In the genomic region with DNA sequence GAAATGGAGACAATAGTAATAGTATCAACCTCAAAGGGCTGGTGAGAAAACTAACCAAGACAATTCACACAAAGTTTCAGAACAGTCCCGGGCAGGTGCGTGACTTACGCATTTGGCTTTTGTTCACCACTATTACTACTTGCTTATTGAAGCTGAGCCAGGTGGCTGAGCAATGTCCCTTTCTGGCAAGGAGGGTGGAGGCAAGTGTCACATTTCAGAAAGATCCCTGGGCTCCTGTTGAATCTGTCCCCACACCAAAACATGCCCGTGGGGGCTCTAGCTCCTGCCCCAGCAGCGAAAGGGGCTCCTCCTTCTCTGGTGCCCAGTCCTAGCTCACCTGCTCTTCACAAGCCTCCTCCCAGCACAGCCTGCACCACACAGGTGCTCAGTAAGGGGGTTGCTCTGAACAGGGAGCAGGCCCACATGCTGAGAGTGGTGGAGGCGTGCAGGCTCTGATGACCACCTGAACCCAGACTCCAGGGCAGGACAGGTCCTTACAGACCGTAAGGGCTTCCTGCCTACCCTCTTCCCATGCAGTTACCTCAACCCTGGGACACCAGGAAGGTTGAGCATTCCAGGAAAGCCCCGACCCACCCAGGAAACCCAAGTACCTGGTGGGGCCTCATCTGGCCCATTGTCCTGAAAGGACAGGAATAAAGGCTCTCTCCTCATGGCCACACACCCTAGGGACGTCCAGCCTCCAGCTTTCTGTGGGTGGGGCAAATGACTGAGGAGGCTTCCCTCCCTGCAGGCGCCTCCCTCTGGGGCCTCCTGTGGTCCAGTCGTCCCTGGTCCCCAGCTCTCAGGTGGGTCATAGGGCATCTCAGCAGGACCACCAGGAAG, we compare ENCODE assay signal across 11 cellular contexts. TPM values are rescaled to one million over a fixed set of nuclear protein-coding genes. Genes with fewer than 3 reads are reported as not detected.
DNase-seq lines count a peak whose midpoint lies in the region; ATAC-seq lines count a peak whose summit lies in the region.
"Had no signal": no experiment of that assay in that cellular context is flagged by ENCODE, and none has a peak within 500 bp of the region (broad histone marks: within the 10 kb centered on the region; RNA-seq: fewer than 3 reads in every experiment).

No MANE protein-coding gene starts in this region.

- H3K4me3 Mint-ChIP-seq in activated CD4-positive, alpha-beta T cell treated with anti-CD3 and anti-CD28 coated beads, Interleukin-2, amount 10 ng/mL, durations not matched to agents 7 days and 5 days = no peak overlapping the region
- peak overlapping the region; percentile 65 for H3K4me3 Mint-ChIP-seq in activated naive CD8-positive, alpha-beta T cell treated with anti-CD3 and anti-CD28 coated beads for 36 hours

- H3K4me1 Mint-ChIP-seq in activated CD4-positive, alpha-beta T cell treated with anti-CD3 and anti-CD28 coated beads, Interleukin-2, amount 10 ng/mL, durations not matched to agents 7 days and 5 days = peaks cover 79% of the 10 kb centered on the region
- H3K4me1 Mint-ChIP-seq in activated naive CD8-positive, alpha-beta T cell treated with anti-CD3 and anti-CD28 coated beads for 36 hours = peaks cover 83% of the 10 kb centered on the region

- no peaks in the 10 kb centered on the region for H3K9me3 Mint-ChIP-seq in activated CD4-positive, alpha-beta T cell treated with anti-CD3 and anti-CD28 coated beads, Interleukin-2, amount 10 ng/mL, durations not matched to agents 7 days and 5 days
- H3K9me3 Mint-ChIP-seq in activated naive CD8-positive, alpha-beta T cell treated with anti-CD3 and anti-CD28 coated beads for 36 hours = no peaks in the 10 kb centered on the region

- CTCF ChIA-PET in activated CD4-positive, alpha-beta T cell treated with anti-CD3 and anti-CD28 coated beads, Interleukin-2, amount 10 ng/mL, durations not matched to agents 7 days and 5 days (lab: Charles Lee) = interaction anchor here (0.6 to 6.8 kb wide), 8 partner anchors 9 to 81 kb away, joined by 3 to 49 read pairs (median 4); no protein-coding TSS in a partner anchor

- DNase-seq in activated CD4-positive, alpha-beta T cell treated with anti-CD3 and anti-CD28 coated beads, Interleukin-2, amount 10 ng/mL, durations not matched to agents 7 days and 5 days = peak; percentile 34
- DNase-seq in activated CD4-positive, alpha-beta T cell treated with anti-CD3 and anti-CD28 coated beads for 1 hour = no peak
- DNase-seq in M059J (ENCODE audit: low read depth) = peak; percentile 79
- DNase-seq in activated naive CD8-positive, alpha-beta T cell treated with anti-CD3 and anti-CD28 coated beads for 36 hours = peak; percentile 58
- DNase-seq in stimulated activated CD4-positive, alpha-beta T cell treated with anti-CD3 and anti-CD28 coated beads, Interleukin-4, amount 100 ng/mL, for 1 hour = peak; percentile 37
- DNase-seq in SKM-1 treated with dmso at 0.1 percent for 144 hours (lab: John Stamatoyannopoulos, UW; ENCODE audit: unreplicated experiment) = no peak
- no peak for DNase-seq in NOMO-1 treated with DMSO at 0.1 percent for 48 hours (lab: John Stamatoyannopoulos, UW; ENCODE audit: unreplicated experiment)
- DNase-seq: NCI-H1092, SK-N-SH had no signal

- H3K27me3 Mint-ChIP-seq in activated CD4-positive, alpha-beta T cell treated with anti-CD3 and anti-CD28 coated beads, Interleukin-2, amount 10 ng/mL, durations not matched to agents 7 days and 5 days = no peaks in the 10 kb centered on the region
- no peaks in the 10 kb centered on the region for H3K27me3 Mint-ChIP-seq in activated naive CD8-positive, alpha-beta T cell treated with anti-CD3 and anti-CD28 coated beads for 36 hours

- H3K36me3 Mint-ChIP-seq in activated CD4-positive, alpha-beta T cell treated with anti-CD3 and anti-CD28 coated beads, Interleukin-2, amount 10 ng/mL, durations not matched to agents 7 days and 5 days (ENCODE audit: low read depth) = no peaks in the 10 kb centered on the region
- H3K36me3 Mint-ChIP-seq in activated naive CD8-positive, alpha-beta T cell treated with anti-CD3 and anti-CD28 coated beads for 36 hours = peaks cover 7% of the 10 kb centered on the region

- H3K27ac Mint-ChIP-seq in activated CD4-positive, alpha-beta T cell treated with anti-CD3 and anti-CD28 coated beads, Interleukin-2, amount 10 ng/mL, durations not matched to agents 7 days and 5 days = peak overlapping the region; percentile 69
- H3K27ac Mint-ChIP-seq in activated naive CD8-positive, alpha-beta T cell treated with anti-CD3 and anti-CD28 coated beads for 36 hours = peak overlapping the region; percentile 91

- POLR2A ChIA-PET in activated CD4-positive, alpha-beta T cell treated with anti-CD3 and anti-CD28 coated beads, Interleukin-2, amount 10 ng/mL, durations not matched to agents 7 days and 5 days (lab: Charles Lee) = interaction anchor here (0.7 kb wide), 1 partner anchor 16 kb away, joined by 4 read pairs; no protein-coding TSS in a partner anchor

- ATAC-seq in GM18517 (IDR thresholded peaks at IDR 0.05; ENCODE audit: unreplicated experiment) = no peak
- ATAC-seq: esophagus mucosa had no signal

RNA-seq across cellular contexts. Expression of gene SEMA7A, which starts 32.6 kb away (rescaled TPM):
- total RNA-seq in activated CD4-positive, alpha-beta T cell treated with anti-CD3 and anti-CD28 coated beads, Interleukin-2, amount 10 ng/mL, durations not matched to agents 7 days and 5 days = 1 to 10 TPM; 2.7 to 3.5 TPM
- 21.4 and 37.5 TPM in 2 replicates for total RNA-seq in M059J (2014; rRNA removed; shearing (Covaris generic))
- 10 to 100 TPM; 48.8 to 51.4 TPM for total RNA-seq in activated naive CD8-positive, alpha-beta T cell treated with anti-CD3 and anti-CD28 coated beads for 36 hours

RNA-seq across cellular contexts. Expression of gene CYP11A1, which starts 33.7 kb away (rescaled TPM):
- total RNA-seq in activated CD4-positive, alpha-beta T cell treated with anti-CD3 and anti-CD28 coated beads, Interleukin-2, amount 10 ng/mL, durations not matched to agents 7 days and 5 days = not detected
- 0.07 and 0.10 TPM in 2 replicates for total RNA-seq in M059J (2014; rRNA removed; shearing (Covaris generic))
- under 1 TPM; 0.30 to 0.31 TPM for total RNA-seq in activated naive CD8-positive, alpha-beta T cell treated with anti-CD3 and anti-CD28 coated beads for 36 hours

RNA-seq across cellular contexts. Expression of gene UBL7, which starts 59.8 kb away (rescaled TPM):
- 10 to 100 TPM; 52.2 to 53.7 TPM for total RNA-seq in activated CD4-positive, alpha-beta T cell treated with anti-CD3 and anti-CD28 coated beads, Interleukin-2, amount 10 ng/mL, durations not matched to agents 7 days and 5 days
- 71.6 and 80.9 TPM in 2 replicates for total RNA-seq in M059J (2014; rRNA removed; shearing (Covaris generic))
- 10 to 100 TPM; 56.6 to 56.8 TPM for total RNA-seq in activated naive CD8-positive, alpha-beta T cell treated with anti-CD3 and anti-CD28 coated beads for 36 hours

Comparison
In these comparisons a context has a peak if more than half of its experiments do, and no peak if none do; other contexts are left out.
1. DNase-seq: peak in activated CD4-positive, alpha-beta T cell treated with anti-CD3 and anti-CD28 coated beads, Interleukin-2, amount 10 ng/mL, durations not matched to agents 7 days and 5 days (single experiment), M059J (single experiment), activated naive CD8-positive, alpha-beta T cell treated with anti-CD3 and anti-CD28 coated beads for 36 hours (single experiment) and stimulated activated CD4-positive, alpha-beta T cell treated with anti-CD3 and anti-CD28 coated beads, Interleukin-4, amount 100 ng/mL, for 1 hour (single experiment); none in activated CD4-positive, alpha-beta T cell treated with anti-CD3 and anti-CD28 coated beads for 1 hour (single experiment), SKM-1 treated with dmso at 0.1 percent for 144 hours (single experiment) and NOMO-1 treated with DMSO at 0.1 percent for 48 hours (single experiment).